ENCODE assay signal across 9 cellular contexts in genomic region chr22:42010778-42011177, GRCh38. TPM values are rescaled to one million over a fixed set of nuclear protein-coding genes. Genes with fewer than 3 reads are reported as not detected.
"Had no signal": no experiment of that assay in that cellular context is flagged by ENCODE, and none has a peak within 500 bp of the region (broad histone marks: within the 10 kb centered on the region; RNA-seq: fewer than 3 reads in every experiment).

No MANE protein-coding gene starts in this region.

- ATAC-seq: GM12878 had no signal

- H3K4me3 ChIP-seq: GM12878 had no signal

- DNase-seq: GDM1, GF-D8 had no signal

- FAIRE-seq: G401.6, GM12878, GM12891, GM12892, GM18507, GM19239 had no signal

RNA-seq across cellular contexts. Expression of gene WBP2NL, which starts 12.2 kb away (rescaled TPM):
- total RNA-seq: G401 had no signal
